23 cellular contexts compared by ENCODE assay signal in genomic region chr2:23565814-23566213, GRCh38.
DNase-seq lines count a peak whose midpoint lies in the region; ATAC-seq, FAIRE-seq and TF ChIP-seq lines count a peak whose summit lies in the region.
"Had no signal": no experiment of that assay in that cellular context is flagged by ENCODE, and none has a peak within 500 bp of the region (broad histone marks: within the 10 kb centered on the region; RNA-seq: fewer than 3 reads in every experiment).

No MANE protein-coding gene starts in this region.

- peaks cover 0 to 10% (median 8%) of the 10 kb centered on the region in 4 experiments; a peak in 4 of 7 replicates for H3K4me1 ChIP-seq in H1 (replicated peaks in 1 of 4; ENCODE audit: control insufficient read depth in 3 of 4, insufficient read depth in 4 of 4, low read length in 3 of 4)
- H3K4me1 ChIP-seq in smooth muscle cell (ENCODE audit: low read depth) = peaks cover 3% of the 10 kb centered on the region
- H3K4me1 ChIP-seq: BLaER1 treated with 17β-estradiol and CSF1 and Interleukin-3, amounts not matched to agents 10 nM and 100 nM had no signal

- H2BK5ac ChIP-seq in H1 (ENCODE audit: low read depth, low read length) = 0 out of 2 replicates have a peak overlapping the region, but pooled peaks have one; percentile 39

- peak overlapping the region; percentile 46; the same call in 1 of the 2 replicates for H2BK15ac ChIP-seq in H1 (ENCODE audit: low read length)

- no peak overlapping the region for H3K14ac ChIP-seq in H1 (ENCODE audit: insufficient read length)

- no peaks in the 10 kb centered on the region for H3K36me3 Mint-ChIP-seq in HFFc6 (ENCODE audit: low read depth)
- H3K36me3 Mint-ChIP-seq: activated CD4-positive, alpha-beta memory T cell treated with anti-CD3 and anti-CD28 coated beads for 36 hours had no signal

- POLR2A ChIA-PET in H1 (lab: Charles Lee; ENCODE audit: partially characterized antibody) = no interaction called here

- H3K23ac ChIP-seq in H1 (ENCODE audit: insufficient read length) = no peak overlapping the region

- H3K4me2 ChIP-seq in H1 (ENCODE audit: insufficient read depth in 1 of 2, low read depth in 2 of 2, low read length in 2 of 2) = 0 out of 4 replicates have a peak overlapping the region, but pooled peaks of 1 of the 2 experiments have one; percentile 44
- H3K4me2 ChIP-seq in smooth muscle cell = no peak overlapping the region
- H3K4me2 ChIP-seq: BLaER1 treated with 17β-estradiol and CSF1 and Interleukin-3, amounts not matched to agents 10 nM and 100 nM had no signal

- H4K5ac ChIP-seq in H1 (ENCODE audit: insufficient read length, low read depth, low read length) = no peak overlapping the region

- ATAC-seq in HG03342 (IDR thresholded peaks at IDR 0.05; ENCODE audit: unreplicated experiment) = no peak
- ATAC-seq: PC-3 had no signal

- H3K27ac ChIP-seq in H1 (ENCODE audit: low read depth, low read length) (no peak overlapping the region; the same call in 1 of the 2 replicates), layer of hippocampus (ENCODE audit: low read depth, low read length) (peak overlapping the region; percentile 48), smooth muscle cell (ENCODE audit: low read depth) (peak overlapping the region; percentile 58)
- H3K27ac ChIP-seq: BLaER1 treated with 17β-estradiol and CSF1 and Interleukin-3, amounts not matched to agents 10 nM and 100 nM; cardiac muscle cell had no signal

- H3K9me3 ChIP-seq in MG63 (no peaks in the 10 kb centered on the region), H1 (ENCODE audit: insufficient read depth in 2 of 2, low read depth in 1 of 2, low read length in 1 of 2) (no peaks in the 10 kb centered on the region), smooth muscle cell (replicated peaks; ENCODE audit: low read depth) (no peaks in the 10 kb centered on the region)
- H3K9me3 ChIP-seq: BLaER1 treated with 17β-estradiol and CSF1 and Interleukin-3, amounts not matched to agents 10 nM and 100 nM; spleen had no signal

- H3K56ac ChIP-seq in H1 (replicated peaks; ENCODE audit: insufficient read length, low read depth, low read length) = no peak overlapping the region

- no peak for TF ChIP-seq RAD21 in H1 (IDR thresholded peaks at IDR 0.05 in 1 of 2, conservative IDR thresholded peaks at IDR 0.05 in 1 of 2; ENCODE audit: low read depth in 2 of 2, low read length in 2 of 2)

- H2BK20ac ChIP-seq in H1 (ENCODE audit: low read length) = 0 out of 2 replicates have a peak overlapping the region, but pooled peaks have one; percentile 32

- no peaks in the 10 kb centered on the region for H3K79me2 ChIP-seq in H1 (ENCODE audit: control insufficient read depth in 1 of 2, insufficient read depth in 2 of 2, low read length in 2 of 2)
- H3K79me2 ChIP-seq in smooth muscle cell (ENCODE audit: low read depth) = no peaks in the 10 kb centered on the region

- no peaks in the 10 kb centered on the region for H3K23me2 ChIP-seq in H1 (ENCODE audit: low read depth, low read length)

- peaks cover 3% of the 10 kb centered on the region for H3F3A ChIP-seq in smooth muscle cell (ENCODE audit: low read depth)

- no peaks in the 10 kb centered on the region; the same call in 1 of the 2 replicates for H3K79me1 ChIP-seq in H1 (ENCODE audit: low read depth, low read length)

- no peak for TF ChIP-seq POLR2A in H1 (IDR thresholded peaks at IDR 0.05; ENCODE audit: control extremely low read depth in 1 of 2, low read depth in 2 of 2, low read length in 2 of 2)

- no peak for FAIRE-seq in H1 (lab: Jason Lieb, UNC)
- FAIRE-seq: D721Med, endothelial cell of umbilical vein, HTR-8/SVneo had no signal

- DNase-seq in MG63 = peak; percentile 68
- DNase-seq in H1 (ENCODE audit: low read depth in 1 of 2, low spot score in 2 of 2) = no peak
- DNase-seq in smooth muscle cell (lab: John Stamatoyannopoulos, UW; ENCODE audit: unreplicated experiment) = no peak
- DNase-seq in UCSD-AML1 (lab: John Stamatoyannopoulos, UW; ENCODE audit: unreplicated experiment) = no peak
- DNase-seq in HUDEP-2 (lab: John Stamatoyannopoulos, UW; ENCODE audit: unreplicated experiment in 76 of 76) = no peak
- no peak for DNase-seq in HFFc6
- DNase-seq: activated B cell treated with CpG ODN at 0.5 μM for 24 hours; activated CD4-positive, alpha-beta memory T cell treated with anti-CD3 and anti-CD28 coated beads for 36 hours; activated gamma-delta T cell; Karpas-422; NCI-H1048; NCI-H187 treated with DMSO at 0.1 percent for 48 hours; NCI-H774; PC-3; spleen had no signal

- TF ChIP-seq EP300 in H1 (IDR thresholded peaks at IDR 0.05; ENCODE audit: borderline replicate concordance in 1 of 2, low read depth in 2 of 2, low read length in 2 of 2) = no peak

- H3K9ac ChIP-seq in H1 (replicated peaks in 1 of 4; ENCODE audit: extremely low read depth in 1 of 4, low read depth in 3 of 4, low read length in 3 of 4) (no peak overlapping the region; a peak in 1 of 7 replicates), smooth muscle cell (ENCODE audit: low read depth) (no peak overlapping the region)
- H3K9ac ChIP-seq: BLaER1 treated with 17β-estradiol and CSF1 and Interleukin-3, amounts not matched to agents 10 nM and 100 nM had no signal

- no peak overlapping the region for H3K4me3 Mint-ChIP-seq in HFFc6
- H3K4me3 Mint-ChIP-seq: activated B cell treated with CpG ODN at 0.5 μM for 24 hours; activated CD4-positive, alpha-beta memory T cell treated with anti-CD3 and anti-CD28 coated beads for 36 hours; T-helper 2 cell treated with Interferon-gamma antibody and Interleukin-4, amounts not matched to agents 5 μg/mL and 100 μg/mL, for 36 hours had no signal

- no peaks in the 10 kb centered on the region for H4K20me1 ChIP-seq in H1 (replicated peaks in 1 of 2; ENCODE audit: control insufficient read depth in 1 of 2, insufficient read depth in 2 of 2, low read length in 2 of 2)
- H4K20me1 ChIP-seq in smooth muscle cell (ENCODE audit: low read depth) = peaks cover 33% of the 10 kb centered on the region

- no peaks in the 10 kb centered on the region for H3K36me3 ChIP-seq in MG63
- no peaks in the 10 kb centered on the region for H3K36me3 ChIP-seq in H1 (ENCODE audit: control insufficient read depth in 2 of 4, insufficient read depth in 4 of 4, low read length in 3 of 4)
- no peaks in the 10 kb centered on the region for H3K36me3 ChIP-seq in smooth muscle cell (ENCODE audit: low read depth)
- H3K36me3 ChIP-seq: BLaER1 treated with 17β-estradiol and CSF1 and Interleukin-3, amounts not matched to agents 10 nM and 100 nM; cardiac muscle cell had no signal

- H2BK12ac ChIP-seq in H1 (ENCODE audit: low read depth, low read length) = peak overlapping the region; percentile 91; the same call in 1 of the 2 replicates

- 96% methylated on average over 6 of the region's 6 CpGs; no CpG with 5 or more reads in 1 of the 2 experiments for WGBS in H1 (ENCODE audit: extremely low coverage in 1 of 2, insufficient coverage in 1 of 2, insufficient read length in 1 of 2, insufficient replicate concordance in 2 of 2, low coverage in 1 of 2, low lambda C conversion rate in 2 of 2, missing lambda C conversion rate in 1 of 2), 2 experiments
- 78% methylated on average over 6 of the region's 6 CpGs for WGBS in smooth muscle cell (ENCODE audit: low lambda C conversion rate)

- CTCF ChIA-PET in H1 (lab: Charles Lee; ENCODE audit: partially characterized antibody) = interaction anchor here (0.6 to 4.9 kb wide), 34 partner anchors 9 to 716 kb away, joined by 3 to 28 read pairs (median 4); no protein-coding TSS in a partner anchor

- no peak overlapping the region for H2AFZ ChIP-seq in H1 (ENCODE audit: low read length)
- no peak overlapping the region for H2AFZ ChIP-seq in smooth muscle cell (ENCODE audit: low read depth)

- no peak overlapping the region for H3K27ac Mint-ChIP-seq in HFFc6
- H3K27ac Mint-ChIP-seq: activated B cell treated with CpG ODN at 0.5 μM for 24 hours; activated CD4-positive, alpha-beta memory T cell treated with anti-CD3 and anti-CD28 coated beads for 36 hours; T-helper 2 cell treated with Interferon-gamma antibody and Interleukin-4, amounts not matched to agents 5 μg/mL and 100 μg/mL, for 36 hours had no signal

- H3K27me3 Mint-ChIP-seq in HFFc6 (ENCODE audit: insufficient read depth) = peaks cover 6% of the 10 kb centered on the region
- H3K27me3 Mint-ChIP-seq: activated B cell treated with CpG ODN at 0.5 μM for 24 hours; activated CD4-positive, alpha-beta memory T cell treated with anti-CD3 and anti-CD28 coated beads for 36 hours had no signal

- 0 out of 2 replicates have a peak overlapping the region, but pooled peaks have one; percentile 39 for H3K18ac ChIP-seq in H1 (ENCODE audit: extremely low read depth, low read length)

- H3K27me3 ChIP-seq in MG63 (no peaks in the 10 kb centered on the region), H1 (replicated peaks in 1 of 4; ENCODE audit: control insufficient read depth in 3 of 4, extremely low read depth in 1 of 4, insufficient read depth in 3 of 4, low read length in 3 of 4) (no peaks in the 10 kb centered on the region), layer of hippocampus (ENCODE audit: control insufficient read depth, insufficient read depth, low read length) (no peaks in the 10 kb centered on the region), smooth muscle cell (ENCODE audit: low read depth) (no peaks in the 10 kb centered on the region)
- H3K27me3 ChIP-seq: BLaER1 treated with 17β-estradiol and CSF1 and Interleukin-3, amounts not matched to agents 10 nM and 100 nM; cardiac muscle cell; spleen had no signal

- no peak overlapping the region for H3K4me3 ChIP-seq in MG63
- H3K4me3 ChIP-seq in H1 (ENCODE audit: extremely low read depth in 1 of 4, insufficient read depth in 2 of 4, low read depth in 3 of 4, low read length in 4 of 4) = no peak overlapping the region
- no peak overlapping the region for H3K4me3 ChIP-seq in smooth muscle cell
- H3K4me3 ChIP-seq: BLaER1 treated with 17β-estradiol and CSF1 and Interleukin-3, amounts not matched to agents 10 nM and 100 nM; cardiac muscle cell; spleen had no signal

- no peak overlapping the region for H3K4ac ChIP-seq in H1 (replicated peaks; ENCODE audit: insufficient read length, low read depth, low read length)

- peak overlapping the region; percentile 68 for H4K91ac ChIP-seq in H1 (replicated peaks; ENCODE audit: insufficient read length, low read length)

- H4K8ac ChIP-seq in H1 (ENCODE audit: extremely low read depth, insufficient read depth, low read length) = no peak overlapping the region

- no peak overlapping the region for H2BK120ac ChIP-seq in H1 (replicated peaks; ENCODE audit: low read depth, low read length)

- H3K9me3 Mint-ChIP-seq in HFFc6 = no peaks in the 10 kb centered on the region
- H3K9me3 Mint-ChIP-seq: activated B cell treated with CpG ODN at 0.5 μM for 24 hours; activated CD4-positive, alpha-beta memory T cell treated with anti-CD3 and anti-CD28 coated beads for 36 hours; T-helper 2 cell treated with Interferon-gamma antibody and Interleukin-4, amounts not matched to agents 5 μg/mL and 100 μg/mL, for 36 hours had no signal

- H3K4me1 Mint-ChIP-seq in HFFc6 (ENCODE audit: low read depth) = peaks cover 53% of the 10 kb centered on the region
- H3K4me1 Mint-ChIP-seq: activated B cell treated with CpG ODN at 0.5 μM for 24 hours had no signal

- no peak overlapping the region; the same call in 1 of the 2 replicates for H2AK5ac ChIP-seq in H1 (ENCODE audit: low read depth, low read length)

- TF ChIP-seq CTCF in H1 (IDR thresholded peaks at IDR 0.05; ENCODE audit: control extremely low read depth in 1 of 3, insufficient read depth in 1 of 3, low read depth in 1 of 3, low read length in 3 of 3) = no peak
- no peak for TF ChIP-seq CTCF in smooth muscle cell (IDR thresholded peaks at IDR 0.05; ENCODE audit: borderline replicate concordance, insufficient read depth, poor library complexity, severe bottlenecking)
- no peak for TF ChIP-seq CTCF in HFFc6 (IDR thresholded peaks at IDR 0.05)
